In genomic region chr1:177007437-177008161, GRCh38 we compare ENCODE assay signal across 23 cellular contexts.
"Had no signal": no experiment of that assay in that cellular context is flagged by ENCODE, and none has a peak within 500 bp of the region (broad histone marks: within the 10 kb centered on the region; RNA-seq: fewer than 3 reads in every experiment).

No MANE protein-coding gene starts in this region.

- H3K4me3 Mint-ChIP-seq: activated CD8-positive, alpha-beta T cell treated with anti-CD3 and anti-CD28 coated beads for 36 hours; activated naive CD4-positive, alpha-beta T cell treated with anti-CD3 and anti-CD28 coated beads, Interleukin-2, amount 50 U/mL, for 24 hours; activated T-helper 1 cell treated with anti-CD3 and anti-CD28 coated beads, Interleukin-12 subunit alpha, Interleukin-12 subunit beta, Interleukin-2, Interleukin-4 antibody, amounts not matched to agents 30 ng/mL and 10 ng/mL and 1 ng/mL, durations not matched to agents 14 hours and 24 hours and 36 hours had no signal

- H3K4me1 ChIP-seq: breast epithelium, SJSA1 had no signal

- H3K27ac ChIP-seq: breast epithelium, SJSA1 had no signal

- H3K9me3 Mint-ChIP-seq: activated CD8-positive, alpha-beta T cell treated with anti-CD3 and anti-CD28 coated beads for 36 hours; activated naive CD4-positive, alpha-beta T cell treated with anti-CD3 and anti-CD28 coated beads, Interleukin-2, amount 50 U/mL, for 24 hours; activated T-helper 1 cell treated with anti-CD3 and anti-CD28 coated beads, Interleukin-12 subunit alpha, Interleukin-12 subunit beta, Interleukin-2, Interleukin-4 antibody, amounts not matched to agents 30 ng/mL and 10 ng/mL and 1 ng/mL, durations not matched to agents 14 hours and 24 hours and 36 hours had no signal

- H3K27me3 ChIP-seq: breast epithelium, SJSA1 had no signal

- DNase-seq: activated CD4-positive, alpha-beta T cell treated with anti-CD3 and anti-CD28 coated beads for 4 hours; activated CD8-positive, alpha-beta memory T cell treated with anti-CD3 and anti-CD28 coated beads, Interleukin-2, amount 50 U/mL, for 48 hours; activated CD8-positive, alpha-beta T cell treated with anti-CD3 and anti-CD28 coated beads for 36 hours; activated effector memory CD4-positive, alpha-beta T cell treated with Interleukin-2 at 50 U/mL for 16 hours; activated naive CD4-positive, alpha-beta T cell; activated T-cell treated with anti-CD3 and anti-CD28 coated beads, Interleukin-2, amount 50 U/mL, for 1 hour; aorta; MG63; MV-4-11; NCI-H1092 treated with DMSO at 0.1 percent for 48 hours; NCI-H1436; NCI-H187 treated with DMSO at 0.1 percent for 48 hours; NCI-H2081 treated with DMSO at 0.1 percent for 48 hours; NCI-H446; NCI-H524; PC-3; SW 1271 had no signal

- H3K36me3 Mint-ChIP-seq: activated naive CD4-positive, alpha-beta T cell treated with anti-CD3 and anti-CD28 coated beads, Interleukin-2, amount 50 U/mL, for 24 hours had no signal

- H3K27ac Mint-ChIP-seq: activated CD8-positive, alpha-beta T cell treated with anti-CD3 and anti-CD28 coated beads for 36 hours; activated naive CD4-positive, alpha-beta T cell treated with anti-CD3 and anti-CD28 coated beads, Interleukin-2, amount 50 U/mL, for 24 hours; activated T-helper 1 cell treated with anti-CD3 and anti-CD28 coated beads, Interleukin-12 subunit alpha, Interleukin-12 subunit beta, Interleukin-2, Interleukin-4 antibody, amounts not matched to agents 30 ng/mL and 10 ng/mL and 1 ng/mL, durations not matched to agents 14 hours and 24 hours and 36 hours had no signal

- H3K4me3 ChIP-seq: breast epithelium, MG63, SJSA1 had no signal

- H3K36me3 ChIP-seq: breast epithelium, MG63, SJSA1 had no signal

- H3K27me3 Mint-ChIP-seq: activated CD8-positive, alpha-beta T cell treated with anti-CD3 and anti-CD28 coated beads for 36 hours had no signal

- ATAC-seq: activated CD4-positive, CD25-positive, alpha-beta regulatory T cell treated with anti-CD3 and anti-CD28 coated beads, Interleukin-2, amount 50 U/mL, for 24 hours; activated CD8-positive, alpha-beta T cell treated with anti-CD3 and anti-CD28 coated beads for 36 hours; PC-3; SK-N-SH treated with all-trans-retinoic acid at 6 μM for 48 hours had no signal

- H3K4me1 Mint-ChIP-seq: activated naive CD4-positive, alpha-beta T cell treated with anti-CD3 and anti-CD28 coated beads, Interleukin-2, amount 50 U/mL, for 24 hours had no signal

- H3K9me3 ChIP-seq: breast epithelium, MG63, SJSA1 had no signal
